ENCODE assay signal across 8 cellular contexts in genomic region chr15:50181206-50181982, GRCh38. TPM values are rescaled to one million over a fixed set of nuclear protein-coding genes. Genes with fewer than 3 reads are reported as not detected.
DNase-seq lines count a peak whose midpoint lies in the region; ATAC-seq and TF ChIP-seq lines count a peak whose summit lies in the region.

No MANE protein-coding gene starts in this region.

- in situ Hi-C loops in GM13976 (cut with MboI; ENCODE audit: low sequenced_read_pairs, unreplicated experiment), result loop anchor here (10.0 kb wide), 1 partner anchor 123 kb away; no protein-coding TSS in a partner anchor

- peaks cover 27% of the 10 kb centered on the region for H3K27me3 Mint-ChIP-seq in activated T-cell treated with anti-CD3 and anti-CD28 coated beads, Interleukin-2, amount 50 U/mL, for 4 hours (ENCODE audit: low read depth)
- no peaks in the 10 kb centered on the region for H3K27me3 Mint-ChIP-seq in activated CD4-positive, alpha-beta memory T cell treated with anti-CD3 and anti-CD28 coated beads, Interleukin-2, amount 10 ng/mL, durations not matched to agents 7 days and 5 days

- TF ChIP-seq CTCF in GM13976 (IDR thresholded peaks at IDR 0.05; ENCODE audit: borderline replicate concordance, control extremely low read depth, extremely low read depth, insufficient read depth, missing control alignments) (no peak), omental fat pad (IDR thresholded peaks at IDR 0.05) (no peak)

- POLR2A ChIA-PET in activated CD4-positive, alpha-beta memory T cell treated with anti-CD3 and anti-CD28 coated beads, Interleukin-2, amount 10 ng/mL, durations not matched to agents 7 days and 5 days (lab: Charles Lee), result interaction anchor here (0.7 to 5.5 kb wide), 8 partner anchors 44 to 172 kb away, joined by 3 to 85 read pairs (median 10); partner anchors contain the start of gene GABPB1

- H3K4me3 ChIP-seq in thymus (ENCODE audit: low read length), result peak overlapping the region; percentile 53

- H3K36me3 Mint-ChIP-seq in activated T-cell treated with anti-CD3 and anti-CD28 coated beads, Interleukin-2, amount 50 U/mL, for 4 hours (ENCODE audit: insufficient read depth), result no peaks in the 10 kb centered on the region
- peaks cover 5% of the 10 kb centered on the region for H3K36me3 Mint-ChIP-seq in activated CD4-positive, alpha-beta memory T cell treated with anti-CD3 and anti-CD28 coated beads, Interleukin-2, amount 10 ng/mL, durations not matched to agents 7 days and 5 days (ENCODE audit: low read depth)

- peaks cover 7% of the 10 kb centered on the region for H3K4me1 ChIP-seq in thymus (ENCODE audit: control insufficient read depth, insufficient read depth, low read length)

- H3K9me3 Mint-ChIP-seq in activated T-cell treated with anti-CD3 and anti-CD28 coated beads, Interleukin-2, amount 50 U/mL, for 4 hours, result no peaks in the 10 kb centered on the region
- H3K9me3 Mint-ChIP-seq in activated CD4-positive, alpha-beta memory T cell treated with anti-CD3 and anti-CD28 coated beads, Interleukin-2, amount 10 ng/mL, durations not matched to agents 7 days and 5 days, result no peaks in the 10 kb centered on the region

- H3K9me3 ChIP-seq in thymus (ENCODE audit: control insufficient read depth), result no peaks in the 10 kb centered on the region

- CTCF ChIA-PET in activated CD4-positive, alpha-beta memory T cell treated with anti-CD3 and anti-CD28 coated beads, Interleukin-2, amount 10 ng/mL, durations not matched to agents 7 days and 5 days (lab: Charles Lee), result interaction anchor here (0.6 to 4.2 kb wide), 10 partner anchors 48 to 1011 kb away, joined by 3 to 46 read pairs (median 4); partner anchors contain the start of gene GALK2

- H3K36me3 ChIP-seq in thymus (ENCODE audit: control insufficient read depth, insufficient read depth), result no peaks in the 10 kb centered on the region

- no peak overlapping the region for H3K27ac ChIP-seq in thymus (ENCODE audit: low read depth)

- no peak for DNase-seq in activated T-cell treated with anti-CD3 and anti-CD28 coated beads, Interleukin-2, amount 50 U/mL, for 4 hours
- no peak for DNase-seq in activated T-cell treated with anti-CD3 and anti-CD28 coated beads for 4 hours
- DNase-seq in activated CD4-positive, alpha-beta memory T cell treated with anti-CD3 and anti-CD28 coated beads, Interleukin-2, amount 10 ng/mL, durations not matched to agents 7 days and 5 days, result no peak
- peak; percentile 47 for DNase-seq in left kidney (ENCODE audit: low read depth, low spot score)
- no peak for DNase-seq in putamen (ENCODE audit: low spot score)
- DNase-seq in GM13976 (ENCODE audit: low spot score), result no peak
- no peak for DNase-seq in omental fat pad (ENCODE audit: low spot score)

- 75% methylated on average over 18 of the region's 18 CpGs for WGBS in thymus

- H3K27ac Mint-ChIP-seq in activated CD4-positive, alpha-beta memory T cell treated with anti-CD3 and anti-CD28 coated beads, Interleukin-2, amount 10 ng/mL, durations not matched to agents 7 days and 5 days, result peak overlapping the region; percentile 50

- peaks cover 22% of the 10 kb centered on the region for H3K4me1 Mint-ChIP-seq in activated T-cell treated with anti-CD3 and anti-CD28 coated beads, Interleukin-2, amount 50 U/mL, for 4 hours (ENCODE audit: low read depth)
- peaks cover 54% of the 10 kb centered on the region for H3K4me1 Mint-ChIP-seq in activated CD4-positive, alpha-beta memory T cell treated with anti-CD3 and anti-CD28 coated beads, Interleukin-2, amount 10 ng/mL, durations not matched to agents 7 days and 5 days

- ATAC-seq in activated T-cell treated with anti-CD3 and anti-CD28 coated beads, Interleukin-2, amount 50 U/mL, for 4 hours, result no peak
- ATAC-seq in omental fat pad (ENCODE audit: low FRiP score), result no peak

- H3K4me3 Mint-ChIP-seq in activated T-cell treated with anti-CD3 and anti-CD28 coated beads, Interleukin-2, amount 50 U/mL, for 4 hours, result peak overlapping the region; percentile 89
- peak overlapping the region; percentile 96 for H3K4me3 Mint-ChIP-seq in activated CD4-positive, alpha-beta memory T cell treated with anti-CD3 and anti-CD28 coated beads, Interleukin-2, amount 10 ng/mL, durations not matched to agents 7 days and 5 days

- H3K27me3 ChIP-seq in thymus (ENCODE audit: control insufficient read depth, insufficient read depth), result peaks cover 6% of the 10 kb centered on the region

RNA-seq across cellular contexts. Expression of gene SLC27A2, which starts 0.6 kb away (rescaled TPM):
- 10 to 100 TPM in 2 of 3 donors, 1 to 10 TPM in 1; 7.2 to 15.0 (median 14.4) TPM for total RNA-seq in activated T-cell treated with anti-CD3 and anti-CD28 coated beads, Interleukin-2, amount 50 U/mL, for 4 hours
- total RNA-seq in activated CD4-positive, alpha-beta memory T cell treated with anti-CD3 and anti-CD28 coated beads, Interleukin-2, amount 10 ng/mL, durations not matched to agents 7 days and 5 days, result 10 to 100 TPM; 29.5 to 30.3 TPM
- polyA plus RNA-seq in thymus, result 1.4 TPM
- total RNA-seq in omental fat pad, result 10 to 100 TPM in 1 of 4 donors, 1 to 10 TPM in 3; 1.6 to 11.4 (median 5.5) TPM
